23 cellular contexts compared by ENCODE assay signal in the genomic region with DNA sequence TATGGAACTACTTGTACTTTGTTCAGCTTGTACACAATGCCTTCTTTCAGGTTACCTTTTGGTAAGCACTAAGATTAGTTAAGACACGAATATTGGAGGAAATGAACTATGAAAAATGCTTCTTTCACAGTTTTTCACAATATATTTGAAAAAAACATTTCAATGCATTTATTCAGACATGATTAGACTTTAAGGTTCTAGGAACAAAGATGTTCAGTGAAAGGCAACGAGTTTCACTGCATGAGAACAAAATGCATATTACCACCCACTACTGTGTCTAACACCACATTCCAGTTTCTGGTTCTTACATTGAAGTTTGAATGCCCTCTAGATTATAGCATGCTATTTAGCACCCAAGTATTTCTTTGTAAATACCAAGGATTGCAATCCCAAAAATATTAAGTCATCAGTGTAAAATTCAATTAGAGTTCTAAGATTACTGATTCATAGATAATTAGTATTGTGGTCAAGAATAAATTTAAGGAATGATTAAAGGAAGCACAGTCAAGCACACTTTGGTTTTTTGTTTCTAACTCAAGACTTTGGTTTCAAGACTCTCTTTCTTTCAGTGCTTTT.
"Had no signal": no experiment of that assay in that cellular context is flagged by ENCODE, and none has a peak within 500 bp of the region (broad histone marks: within the 10 kb centered on the region; RNA-seq: fewer than 3 reads in every experiment).

No MANE protein-coding gene starts in this region.

- H3K9ac ChIP-seq: neural progenitor cell had no signal

- ATAC-seq: activated T-cell treated with anti-CD3 and anti-CD28 coated beads, Interleukin-2, amount 50 U/mL, for 72 hours; left lung; naive thymus-derived CD8-positive, alpha-beta T cell; stimulated activated naive B cell treated with anti-CD40 and anti-IgM and Interleukin-4, amounts not matched to agents 10 μg/mL and 1 μg/mL and 100 μg/mL, for 72 hours had no signal

- DNase-seq: activated B cell treated with CpG ODN at 0.5 μM for 24 hours; activated CD4-positive, alpha-beta memory T cell treated with anti-CD3 and anti-CD28 coated beads for 36 hours; activated CD4-positive, alpha-beta T cell treated with anti-CD3 and anti-CD28 coated beads for 4 hours; activated effector memory CD4-positive, alpha-beta T cell treated with Interleukin-2 at 50 U/mL for 16 hours; activated naive CD4-positive, alpha-beta T cell treated with anti-CD3 and anti-CD28 coated beads for 36 hours; activated naive CD8-positive, alpha-beta T cell treated with anti-CD3 and anti-CD28 coated beads, Interleukin-2, amount 10 ng/mL, durations not matched to agents 7 days and 5 days; activated T-cell treated with anti-CD3 and anti-CD28 coated beads, Interleukin-2, amount 50 U/mL, for 72 hours; erythroblast; glutamatergic neuron; hippocampal formation; kidney glomerular epithelial cell; left lung; naive thymus-derived CD8-positive, alpha-beta T cell; retina; sigmoid colon; stimulated activated CD4-positive, alpha-beta T cell treated with anti-CD3 and anti-CD28 coated beads, Interleukin-2, amount 100 ng/mL, for 48 hours; stimulated activated CD8-positive, alpha-beta memory T cell treated with anti-CD3 and anti-CD28 coated beads, Interleukin-4, amount 100 ng/mL, for 48 hours; stimulated activated naive B cell treated with anti-CD40 and anti-IgM and Interleukin-4, amounts not matched to agents 10 μg/mL and 1 μg/mL and 100 μg/mL, for 72 hours; transverse colon had no signal

- FAIRE-seq: endometrium, frontal cortex had no signal

- H3K36me3 ChIP-seq: neural progenitor cell had no signal

- H2AFZ ChIP-seq: neural progenitor cell had no signal

- H3K9me3 ChIP-seq: sigmoid colon, transverse colon had no signal

- H3K4me2 ChIP-seq: neural progenitor cell had no signal

- H3K27me3 ChIP-seq: left lung, neural progenitor cell, sigmoid colon, transverse colon had no signal

- H3K4me3 ChIP-seq: left lung, lung, neural progenitor cell, sigmoid colon, transverse colon had no signal

- H3K4me1 ChIP-seq: left lung, neural progenitor cell, sigmoid colon, transverse colon had no signal

- H3K27ac ChIP-seq: left lung, neural progenitor cell, sigmoid colon, transverse colon had no signal
